Comparison of ENCODE assay signal across 9 cellular contexts in genomic region chr9:113578279-113578865, GRCh38.
DNase-seq lines count a peak whose midpoint lies in the region; ATAC-seq and TF ChIP-seq lines count a peak whose summit lies in the region.
"Had no signal": no experiment of that assay in that cellular context is flagged by ENCODE, and none has a peak within 500 bp of the region (broad histone marks: within the 10 kb centered on the region; RNA-seq: fewer than 3 reads in every experiment).

No MANE protein-coding gene starts in this region.

- H3K9me3 Mint-ChIP-seq in activated CD4-positive, alpha-beta T cell treated with anti-CD3 and anti-CD28 coated beads, Interleukin-2, amount 10 ng/mL, durations not matched to agents 24 days and 14 days = no peaks in the 10 kb centered on the region
- H3K9me3 Mint-ChIP-seq in activated B cell treated with CpG ODN at 0.5 μM for 24 hours = no peaks in the 10 kb centered on the region

- CTCF ChIA-PET in activated B cell treated with CpG ODN at 0.5 μM for 24 hours (lab: Charles Lee) = interaction anchor here (1.2 to 2.1 kb wide), 8 partner anchors 12 to 357 kb away, joined by 3 to 9 read pairs (median 5); partner anchors contain the start of genes ALAD, C9orf43, FKBP15 and POLE3

- ATAC-seq in activated B cell treated with CpG ODN at 0.5 μM for 24 hours (ENCODE audit: low read depth) (no peak), foreskin keratinocyte (peak; percentile 24), HG02884 (IDR thresholded peaks at IDR 0.05; ENCODE audit: unreplicated experiment) (no peak), HG03139 (IDR thresholded peaks at IDR 0.05; ENCODE audit: unreplicated experiment) (no peak), GM21360 (IDR thresholded peaks at IDR 0.05; ENCODE audit: unreplicated experiment) (no peak)

- no peaks in the 10 kb centered on the region for H3K27me3 ChIP-seq in foreskin keratinocyte

- intact Hi-C loops in activated CD4-positive, alpha-beta T cell treated with anti-CD3 and anti-CD28 coated beads, Interleukin-2, amount 10 ng/mL, durations not matched to agents 24 days and 14 days (cut with micrococcal nuclease) = loop anchor here (2.0 kb wide), 2 partner anchors 30 to 36 kb away; no protein-coding TSS in a partner anchor
- intact Hi-C loops in activated B cell treated with CpG ODN at 0.5 μM for 24 hours (cut with micrococcal nuclease) = no loop called here

- no peaks in the 10 kb centered on the region for H3K27me3 Mint-ChIP-seq in activated CD4-positive, alpha-beta T cell treated with anti-CD3 and anti-CD28 coated beads, Interleukin-2, amount 10 ng/mL, durations not matched to agents 24 days and 14 days
- H3K27me3 Mint-ChIP-seq in activated B cell treated with CpG ODN at 0.5 μM for 24 hours = no peaks in the 10 kb centered on the region

- H3K36me3 Mint-ChIP-seq in activated CD4-positive, alpha-beta T cell treated with anti-CD3 and anti-CD28 coated beads, Interleukin-2, amount 10 ng/mL, durations not matched to agents 24 days and 14 days (ENCODE audit: low read depth) = peaks cover 25% of the 10 kb centered on the region
- H3K36me3 Mint-ChIP-seq in activated B cell treated with CpG ODN at 0.5 μM for 24 hours (ENCODE audit: low read depth) = peaks cover 6% of the 10 kb centered on the region

- peak overlapping the region; percentile 93 for H3K27ac Mint-ChIP-seq in activated CD4-positive, alpha-beta T cell treated with anti-CD3 and anti-CD28 coated beads, Interleukin-2, amount 10 ng/mL, durations not matched to agents 24 days and 14 days
- H3K27ac Mint-ChIP-seq in activated B cell treated with CpG ODN at 0.5 μM for 24 hours = peak overlapping the region; percentile 94

- peaks cover 77% of the 10 kb centered on the region for H3K4me1 Mint-ChIP-seq in activated CD4-positive, alpha-beta T cell treated with anti-CD3 and anti-CD28 coated beads, Interleukin-2, amount 10 ng/mL, durations not matched to agents 24 days and 14 days
- peaks cover 79% of the 10 kb centered on the region for H3K4me1 Mint-ChIP-seq in activated B cell treated with CpG ODN at 0.5 μM for 24 hours

- no peak for DNase-seq in activated CD4-positive, alpha-beta T cell treated with anti-CD3 and anti-CD28 coated beads, Interleukin-2, amount 10 ng/mL, durations not matched to agents 24 days and 14 days
- no peak for DNase-seq in activated CD4-positive, alpha-beta T cell treated with anti-CD3 and anti-CD28 coated beads for 1 hour
- DNase-seq in activated B cell treated with CpG ODN at 0.5 μM for 24 hours = no peak
- DNase-seq in foreskin keratinocyte = no peak
- DNase-seq in substantia nigra (lab: John Stamatoyannopoulos, UW) = no peak
- DNase-seq: NCI-H1105 had no signal

- TF ChIP-seq CTCF in activated B cell treated with CpG ODN at 0.5 μM for 24 hours (IDR thresholded peaks at IDR 0.05) (no peak), foreskin keratinocyte (conservative IDR thresholded peaks at IDR 0.05) (peak; percentile 14)

- H3K4me3 Mint-ChIP-seq in activated CD4-positive, alpha-beta T cell treated with anti-CD3 and anti-CD28 coated beads, Interleukin-2, amount 10 ng/mL, durations not matched to agents 24 days and 14 days = peak overlapping the region; percentile 80
- H3K4me3 Mint-ChIP-seq in activated B cell treated with CpG ODN at 0.5 μM for 24 hours = peak overlapping the region; percentile 53

- POLR2A ChIA-PET in activated B cell treated with CpG ODN at 0.5 μM for 24 hours (lab: Charles Lee) = interaction anchor here (0.6 to 5.1 kb wide), 14 partner anchors 13 to 1038 kb away, joined by 3 to 83 read pairs (median 5); partner anchors contain the start of genes C9orf43, CDC26, POLE3 and PRPF4

- H3K4me1 ChIP-seq in foreskin keratinocyte = peaks cover 52% of the 10 kb centered on the region

- H3K27ac ChIP-seq in foreskin keratinocyte (no peak overlapping the region), substantia nigra (ENCODE audit: low read depth, low read length, poor library complexity, severe bottlenecking) (peak overlapping the region; percentile 94)
